ENCODE assay signal across 1 cellular context in genomic region chr6:104943781-104944180, GRCh38.
A peak's percentile ranks its signal among the peaks of the same experiment; 100 is the strongest.
TF ChIP-seq lines count a peak whose summit lies in the region.

No MANE protein-coding gene starts in this region.

TF ChIP-seq in K562, 482 proteins besides CTCF, POLR2A, EP300 and RAD21 (continued from another document):
- TF ChIP-seq UBTF (IDR thresholded peaks at IDR 0.05; ENCODE audit: borderline replicate concordance in 1 of 2, low read depth in 2 of 2, low read length in 2 of 2) (no peak), ETS2 (tag; IDR thresholded peaks at IDR 0.05; ENCODE audit: borderline replicate concordance, poor library complexity, severe bottlenecking) (no peak), ZC3H11A (IDR thresholded peaks at IDR 0.05; ENCODE audit: low read depth, low read length) (no peak), MEIS2 (IDR thresholded peaks at IDR 0.05; ENCODE audit: partially characterized antibody) (no peak), MLX (CRISPR knock-in tag; conservative IDR thresholded peaks at IDR 0.05) (no peak), CAMTA2 (CRISPR knock-in tag; conservative IDR thresholded peaks at IDR 0.05) (no peak), RB1 (IDR thresholded peaks at IDR 0.05; ENCODE audit: low read depth) (no peak), ZNF274 (IDR thresholded peaks at IDR 0.05; ENCODE audit: borderline replicate concordance, low read depth, low read length) (no peak), CHAMP1 (IDR thresholded peaks at IDR 0.05) (peak; percentile 73; the same call in 1 of the 2 replicates), DIDO1 (tag; IDR thresholded peaks at IDR 0.05; ENCODE audit: low read depth) (no peak), KAT2B (IDR thresholded peaks at IDR 0.05; ENCODE audit: low read depth, low read length) (no peak), RBM25 (IDR thresholded peaks at IDR 0.05; ENCODE audit: low read depth, low read length, severe bottlenecking) (no peak), STAT5B (CRISPR knock-in tag; IDR thresholded peaks at IDR 0.05) (no peak), MYNN (IDR thresholded peaks at IDR 0.05) (no peak), MYNN (CRISPR knock-in tag; IDR thresholded peaks at IDR 0.05) (no peak), ZNF277 (CRISPR knock-in tag; IDR thresholded peaks at IDR 0.05; ENCODE audit: borderline replicate concordance) (no peak), ZNF24 (IDR thresholded peaks at IDR 0.05) (0 out of 2 replicates have a peak, but pooled peaks have one; percentile 54), HDAC3 (IDR thresholded peaks at IDR 0.05; ENCODE audit: borderline replicate concordance, partially characterized antibody) (no peak), HEY1 (CRISPR knock-in tag; IDR thresholded peaks at IDR 0.05; ENCODE audit: borderline replicate concordance) (no peak), GATAD2A (IDR thresholded peaks at IDR 0.05) (no peak)
